ENCODE assay signal across 15 cellular contexts in genomic region chr7:139701908-139702307, GRCh38.
A peak's percentile ranks its signal among the peaks of the same experiment; 100 is the strongest.
DNase-seq lines count a peak whose midpoint lies in the region; ATAC-seq, FAIRE-seq and TF ChIP-seq lines count a peak whose summit lies in the region.
"Had no signal": no experiment of that assay in that cellular context is flagged by ENCODE, and none has a peak within 500 bp of the region (broad histone marks: within the 10 kb centered on the region; RNA-seq: fewer than 3 reads in every experiment).

No MANE protein-coding gene starts in this region.

- H3K27me3 Mint-ChIP-seq in progenitor cell of endocrine pancreas: no peaks in the 10 kb centered on the region

- H3K27ac ChIP-seq in BLaER1 treated with 17β-estradiol and CSF1 and Interleukin-3, amounts not matched to agents 10 nM and 100 nM: peak overlapping the region; percentile 31 to 69 (median 39); a peak in 18 of 22 replicates
- H3K27ac ChIP-seq in angular gyrus (ENCODE audit: low read depth, low read length) (peak overlapping the region; percentile 57), right atrium auricular region (peak overlapping the region; percentile 85 to 92)

- H3K9me3 ChIP-seq in BLaER1 treated with 17β-estradiol and CSF1 and Interleukin-3, amounts not matched to agents 10 nM and 100 nM (replicated peaks in 1 of 11): no peaks in the 10 kb centered on the region
- no peaks in the 10 kb centered on the region for H3K9me3 ChIP-seq in right atrium auricular region
- H3K9me3 ChIP-seq: Caco-2, uterus had no signal

- H3K4me3 ChIP-seq in BLaER1 treated with 17β-estradiol and CSF1 and Interleukin-3, amounts not matched to agents 10 nM and 100 nM: no peak overlapping the region
- H3K4me3 ChIP-seq in right atrium auricular region: no peak overlapping the region
- H3K4me3 ChIP-seq: uterus had no signal

- FAIRE-seq in RCC 7860 (lab: Jason Lieb, UNC): no peak
- FAIRE-seq: GM18507 had no signal

- peak overlapping the region; percentile 62 for H3K27ac Mint-ChIP-seq in progenitor cell of endocrine pancreas

- H3K36me3 Mint-ChIP-seq in progenitor cell of endocrine pancreas (ENCODE audit: insufficient read depth): peaks cover 10% of the 10 kb centered on the region

- TF ChIP-seq CTCF in right atrium auricular region (IDR thresholded peaks at IDR 0.05) (no peak), progenitor cell of endocrine pancreas (IDR thresholded peaks at IDR 0.05; ENCODE audit: unreplicated experiment) (no peak)

- peak overlapping the region; percentile 42 to 81 (median 72) for H3K4me2 ChIP-seq in BLaER1 treated with 17β-estradiol and CSF1 and Interleukin-3, amounts not matched to agents 10 nM and 100 nM

- H3K9ac ChIP-seq in BLaER1 treated with 17β-estradiol and CSF1 and Interleukin-3, amounts not matched to agents 10 nM and 100 nM: peak overlapping the region in 3 of 11 experiments; percentile 32 to 58 (median 40); a peak in 5 of 22 replicates

- no peak for DNase-seq in right atrium auricular region (ENCODE audit: low spot score)
- no peak for DNase-seq in progenitor cell of endocrine pancreas (ENCODE audit: low spot score, unreplicated experiment)
- DNase-seq in RCC 7860 (ENCODE audit: low spot score): no peak
- DNase-seq in SIG-M5 treated with dmso at 0.1 percent for 504 hours (lab: John Stamatoyannopoulos, UW; ENCODE audit: unreplicated experiment): no peak
- DNase-seq: activated CD4-positive, alpha-beta T cell treated with anti-CD3 and anti-CD28 coated beads, Interleukin-2, amount 50 U/mL, for 4 hours; Caco-2; foreskin fibroblast; stimulated activated CD4-positive, alpha-beta T cell treated with anti-CD3 and anti-CD28 coated beads, Interleukin-4, amount 100 ng/mL, for 1 hour; T1000; uterus had no signal

- H3K9me3 Mint-ChIP-seq in progenitor cell of endocrine pancreas (ENCODE audit: low read depth): no peaks in the 10 kb centered on the region

- H3K36me3 ChIP-seq in BLaER1 treated with 17β-estradiol and CSF1 and Interleukin-3, amounts not matched to agents 10 nM and 100 nM: peaks cover 7 to 85% (median 46%) of the 10 kb centered on the region in 11 experiments; a peak in 20 of 22 replicates
- H3K36me3 ChIP-seq in right atrium auricular region: peaks cover 9% of the 10 kb centered on the region
- H3K36me3 ChIP-seq: uterus had no signal

- H3K4me1 ChIP-seq in BLaER1 treated with 17β-estradiol and CSF1 and Interleukin-3, amounts not matched to agents 10 nM and 100 nM: peaks cover 74 to 98% (median 93%) of the 10 kb centered on the region in 10 experiments
- H3K4me1 ChIP-seq in right atrium auricular region: peaks cover 0 to 80% of the 10 kb centered on the region in 2 donors
- H3K4me1 ChIP-seq: Caco-2, uterus had no signal

- ATAC-seq in HG02759 (IDR thresholded peaks at IDR 0.05; ENCODE audit: unreplicated experiment): no peak
- ATAC-seq in HG02870 (IDR thresholded peaks at IDR 0.05; ENCODE audit: unreplicated experiment): no peak

- H3K4me1 Mint-ChIP-seq in progenitor cell of endocrine pancreas (ENCODE audit: low read depth): peaks cover 14% of the 10 kb centered on the region

- H3K27me3 ChIP-seq in BLaER1 treated with 17β-estradiol and CSF1 and Interleukin-3, amounts not matched to agents 10 nM and 100 nM: no peaks in the 10 kb centered on the region
- no peaks in the 10 kb centered on the region for H3K27me3 ChIP-seq in right atrium auricular region
- H3K27me3 ChIP-seq: uterus had no signal

- H4K20me1 ChIP-seq in BLaER1 treated with 17β-estradiol and CSF1 and Interleukin-3, amounts not matched to agents 10 nM and 100 nM: peaks cover 3 to 100% (median 90%) of the 10 kb centered on the region in 11 experiments; a peak in 21 of 22 replicates

- no peak overlapping the region for H3K4me3 Mint-ChIP-seq in progenitor cell of endocrine pancreas (ENCODE audit: low read depth)
